Comparison of ENCODE assay signal across 17 cellular contexts in genomic region chr16:87558682-87559081, GRCh38. TPM values are rescaled to one million over a fixed set of nuclear protein-coding genes. Genes with fewer than 3 reads are reported as not detected.
DNase-seq lines count a peak whose midpoint lies in the region; ATAC-seq, FAIRE-seq and TF ChIP-seq lines count a peak whose summit lies in the region.
"Had no signal": no experiment of that assay in that cellular context is flagged by ENCODE, and none has a peak within 500 bp of the region (broad histone marks: within the 10 kb centered on the region; RNA-seq: fewer than 3 reads in every experiment).

No MANE protein-coding gene starts in this region.

- H3K27me3 Mint-ChIP-seq in endothelial cell (ENCODE audit: unreplicated experiment), result peaks cover 9% of the 10 kb centered on the region
- H3K27me3 Mint-ChIP-seq in GM23338 (ENCODE audit: insufficient read depth, low read depth, poor library complexity), result peaks cover 6% of the 10 kb centered on the region

- H4K20me1 ChIP-seq in GM23338 (replicated peaks; ENCODE audit: insufficient read depth), result no peaks in the 10 kb centered on the region

- H3K27ac ChIP-seq in HEK293 (ENCODE audit: extremely low read depth, low read depth, low read length) (no peak overlapping the region), GM23338 (ENCODE audit: low read depth) (no peak overlapping the region)

- H3K4me3 Mint-ChIP-seq in endothelial cell (ENCODE audit: unreplicated experiment), result no peak overlapping the region
- no peak overlapping the region for H3K4me3 Mint-ChIP-seq in GM23338
- H3K4me3 Mint-ChIP-seq: CD4-positive, alpha-beta memory T cell had no signal

- POLR2A ChIA-PET in HEK293 (lab: Yijun Ruan, JAX), result no interaction called here

- H3K4me3 ChIP-seq in HEK293 (ENCODE audit: low read depth, low read length) (no peak overlapping the region), GM23338 (no peak overlapping the region)

- no peak for DNase-seq in HTR-8/SVneo (ENCODE audit: insufficient read length, low spot score)
- no peak for DNase-seq in endothelial cell (ENCODE audit: low spot score)
- no peak for DNase-seq in urothelium cell line (ENCODE audit: low spot score)
- no peak for DNase-seq in activated CD4-positive, alpha-beta T cell treated with anti-CD3 and anti-CD28 coated beads for 48 hours
- no peak for DNase-seq in GM23338 (ENCODE audit: low spot score)
- DNase-seq: C1 segment of cervical spinal cord; Calu3; CD4-positive, alpha-beta memory T cell; COR-L47; DMS53; DMS79 treated with DMSO at 0.1 percent for 48 hours; H7; HCEC 1CT had no signal

- H3K36me3 ChIP-seq in HEK293 (ENCODE audit: control insufficient read depth in 2 of 2, insufficient read depth in 1 of 2, low read length in 2 of 2) (no peaks in the 10 kb centered on the region), GM23338 (ENCODE audit: insufficient read depth) (no peaks in the 10 kb centered on the region)

- no peaks in the 10 kb centered on the region for H3K9me3 Mint-ChIP-seq in endothelial cell (ENCODE audit: unreplicated experiment)
- H3K9me3 Mint-ChIP-seq in GM23338, result peaks cover 9% of the 10 kb centered on the region; the same call in 2 of the 3 replicates

- H3K79me2 ChIP-seq in GM23338 (replicated peaks; ENCODE audit: insufficient read depth), result no peaks in the 10 kb centered on the region

- CTCF ChIA-PET in HEK293 (lab: Yijun Ruan, JAX), result no interaction called here

- peaks cover 4% of the 10 kb centered on the region for H3K36me3 Mint-ChIP-seq in endothelial cell (ENCODE audit: low read depth, unreplicated experiment)
- no peaks in the 10 kb centered on the region for H3K36me3 Mint-ChIP-seq in GM23338 (ENCODE audit: low read depth)
- H3K36me3 Mint-ChIP-seq: CD4-positive, alpha-beta memory T cell had no signal

- H3K9me2 ChIP-seq in GM23338 (ENCODE audit: insufficient read depth), result no peaks in the 10 kb centered on the region

- ATAC-seq in GM23338, result no peak

- no peaks in the 10 kb centered on the region; the same call in 1 of the 2 replicates for H3F3A ChIP-seq in GM23338 (replicated peaks; ENCODE audit: low read depth)

- peaks cover 11% of the 10 kb centered on the region for H3K4me1 Mint-ChIP-seq in endothelial cell (ENCODE audit: unreplicated experiment)
- H3K4me1 Mint-ChIP-seq in GM23338, result no peaks in the 10 kb centered on the region; the same call in 1 of the 3 replicates

- FAIRE-seq in HTR-8/SVneo (lab: Jason Lieb, UNC) (peak; percentile 80), urothelium cell line (lab: Jason Lieb, UNC) (peak; percentile 61)
- FAIRE-seq: GM12892, H1 had no signal

- H3K4me2 ChIP-seq in GM23338, result no peak overlapping the region

- no peaks in the 10 kb centered on the region for H3K9me3 ChIP-seq in HEK293 (ENCODE audit: control insufficient read depth, insufficient read depth, low read depth, low read length)

- no peak for TF ChIP-seq CTCF in HEK293 (tag by site-specific recombination; IDR thresholded peaks at IDR 0.05)
- TF ChIP-seq CTCF in endothelial cell (IDR thresholded peaks at IDR 0.05; ENCODE audit: unreplicated experiment), result no peak
- no peak for TF ChIP-seq CTCF in GM23338 (conservative IDR thresholded peaks at IDR 0.05; ENCODE audit: low read depth in 2 of 2)

- H3K27ac Mint-ChIP-seq in endothelial cell (ENCODE audit: unreplicated experiment) (peak overlapping the region; percentile 16), GM23338 (no peak overlapping the region)

- no peaks in the 10 kb centered on the region for H3K27me3 ChIP-seq in GM23338 (ENCODE audit: insufficient read depth)

- H2AFZ ChIP-seq in GM23338, result no peak overlapping the region

- H3K4me1 ChIP-seq in HEK293 (ENCODE audit: control insufficient read depth, insufficient read depth, low read length) (no peaks in the 10 kb centered on the region), GM23338 (ENCODE audit: insufficient read depth) (no peaks in the 10 kb centered on the region)

TF ChIP-seq in HEK293, 187 proteins besides CTCF, POLR2A, EP300 and RAD21:
- TF ChIP-seq PRDM6 (tag by site-specific recombination; IDR thresholded peaks at IDR 0.05) (no peak), ZNF366 (tag by site-specific recombination; conservative IDR thresholded peaks at IDR 0.05) (peak; percentile 94), EGR2 (tag by site-specific recombination; IDR thresholded peaks at IDR 0.05; ENCODE audit: low read depth) (peak; percentile 52; the same call in 1 of the 2 replicates), TRIM28 (IDR thresholded peaks at IDR 0.05; ENCODE audit: borderline replicate concordance, low read length) (no peak), OVOL3 (tag by site-specific recombination; IDR thresholded peaks at IDR 0.05) (no peak), ZNF112 (tag by site-specific recombination; IDR thresholded peaks at IDR 0.05) (no peak), ZFHX2 (tag by site-specific recombination; conservative IDR thresholded peaks at IDR 0.05) (peak; percentile 44), KLF1 (tag by site-specific recombination; IDR thresholded peaks at IDR 0.05) (no peak), RBAK (tag by site-specific recombination; IDR thresholded peaks at IDR 0.05) (no peak), SP7 (tag by site-specific recombination; IDR thresholded peaks at IDR 0.05) (no peak), ZBTB17 (tag by site-specific recombination; IDR thresholded peaks at IDR 0.05) (peak; percentile 56), ZNF138 (tag by site-specific recombination; IDR thresholded peaks at IDR 0.05; ENCODE audit: borderline replicate concordance) (no peak), ZEB2 (tag by site-specific recombination; IDR thresholded peaks at IDR 0.05) (no peak), YY1 (tag by site-specific recombination; IDR thresholded peaks at IDR 0.05) (no peak)

TF ChIP-seq in GM23338, 12 proteins besides CTCF, POLR2A, EP300 and RAD21 (continues in another document):
- no peak for TF ChIP-seq ZNF331 (CRISPR knock-in tag; IDR thresholded peaks at IDR 0.05; ENCODE audit: low read depth)
- no peak for TF ChIP-seq EZH2phosphoT487 (IDR thresholded peaks at IDR 0.05; ENCODE audit: unreplicated experiment)
- TF ChIP-seq POLR2AphosphoS5 (IDR thresholded peaks at IDR 0.05; ENCODE audit: low read depth), result no peak
- no peak for TF ChIP-seq ZNF462 (CRISPR knock-in tag; IDR thresholded peaks at IDR 0.05)
- TF ChIP-seq ZNF114 (CRISPR knock-in tag; IDR thresholded peaks at IDR 0.05), result no peak
- TF ChIP-seq EZH2 (IDR thresholded peaks at IDR 0.05; ENCODE audit: low read depth, unreplicated experiment), result no peak
- no peak for TF ChIP-seq CREB1 (CRISPR knock-in tag; IDR thresholded peaks at IDR 0.05; ENCODE audit: low read depth)

RNA-seq across cellular contexts. Expression of gene JPH3, which starts 43.6 kb away (rescaled TPM):
- 19.1 TPM for total RNA-seq in endothelial cell (ENCODE audit: unreplicated experiment)
- 35.2 and 38.3 TPM in 2 replicates for total RNA-seq in GM23338 (2014; rRNA removed; shearing (Covaris generic))
- polyA plus RNA-seq in GM23338 (2016; fragmentation: Nextera tagmentation; extraction: Ambion mirVana), result 8.4 and 8.8 TPM in 2 replicates
- polyA plus RNA-seq: BJ; CD4-positive, alpha-beta memory T cell had no signal
